ENCODE assay signal across 16 cellular contexts in genomic region chr7:44306608-44307007, GRCh38. TPM values are rescaled to one million over a fixed set of nuclear protein-coding genes. Genes with fewer than 3 reads are reported as not detected.
A peak's percentile ranks its signal among the peaks of the same experiment; 100 is the strongest.
DNase-seq lines count a peak whose midpoint lies in the region; ATAC-seq and TF ChIP-seq lines count a peak whose summit lies in the region.
"Had no signal": no experiment of that assay in that cellular context is flagged by ENCODE, and none has a peak within 500 bp of the region (broad histone marks: within the 10 kb centered on the region; RNA-seq: fewer than 3 reads in every experiment).

No MANE protein-coding gene starts in this region.

- TF ChIP-seq CTCF in H9 (conservative IDR thresholded peaks at IDR 0.05) (no peak), colonic mucosa (IDR thresholded peaks at IDR 0.05) (no peak), stomach (IDR thresholded peaks at IDR 0.05) (no peak)

- peaks cover 30% of the 10 kb centered on the region for H3K27me3 Mint-ChIP-seq in activated CD8-positive, alpha-beta memory T cell treated with anti-CD3 and anti-CD28 coated beads, Interleukin-2, amount 10 ng/mL, durations not matched to agents 7 days and 5 days
- H3K27me3 Mint-ChIP-seq in H9 (ENCODE audit: low read depth) = peaks cover 51% of the 10 kb centered on the region

- H3K4ac ChIP-seq in H9 (ENCODE audit: low read depth, low read length) = no peak overlapping the region

- peaks cover 8% of the 10 kb centered on the region; the same call in 1 of the 2 replicates for H3K27me3 ChIP-seq in H9 (ENCODE audit: insufficient read depth, low read length)
- H3K27me3 ChIP-seq in colonic mucosa = no peaks in the 10 kb centered on the region
- peaks cover 0 to 33% (median 14%) of the 10 kb centered on the region in 3 donors for H3K27me3 ChIP-seq in stomach

- H3K79me1 ChIP-seq in H9 (ENCODE audit: insufficient read depth, low read depth, low read length, poor library complexity, severe bottlenecking) = no peaks in the 10 kb centered on the region

- CTCF ChIA-PET in activated CD8-positive, alpha-beta memory T cell treated with anti-CD3 and anti-CD28 coated beads, Interleukin-2, amount 10 ng/mL, durations not matched to agents 7 days and 5 days (lab: Charles Lee) = no interaction called here

- DNase-seq in activated CD8-positive, alpha-beta memory T cell treated with anti-CD3 and anti-CD28 coated beads, Interleukin-2, amount 10 ng/mL, durations not matched to agents 7 days and 5 days = peak; percentile 30
- DNase-seq in activated CD8-positive, alpha-beta memory T cell treated with anti-CD3 and anti-CD28 coated beads, Interleukin-2, amount 50 U/mL, for 4 hours = no peak
- DNase-seq in H9 (no peak), colonic mucosa (peak; percentile 9), stomach (peak; percentile 7), cerebellar cortex (ENCODE audit: low spot score) (no peak), NCI-H2196 (lab: John Stamatoyannopoulos, UW; ENCODE audit: unreplicated experiment) (no peak), NCI-H510A treated with DMSO at 0.1 percent for 48 hours (lab: John Stamatoyannopoulos, UW) (no peak)
- DNase-seq: activated naive CD4-positive, alpha-beta T cell; NCI-H2227 treated with DMSO at 0.1 percent for 48 hours; stimulated activated CD4-positive, alpha-beta T cell treated with anti-CD3 and anti-CD28 coated beads, Interleukin-4, amount 100 ng/mL, for 1 hour; upper lobe of left lung had no signal

- H3K14ac ChIP-seq in H9 (ENCODE audit: insufficient read depth, low read length) = no peak overlapping the region

- H3K23me2 ChIP-seq in H9 (ENCODE audit: insufficient read length, low read depth, low read length, poor library complexity, severe bottlenecking) = peaks cover 4% of the 10 kb centered on the region

- H3K4me1 ChIP-seq in H9 (ENCODE audit: insufficient read depth, low read length) (no peaks in the 10 kb centered on the region), colonic mucosa (peaks cover 3% of the 10 kb centered on the region), stomach (peaks cover 0 to 12% (median 10%) of the 10 kb centered on the region in 4 donors)

- no peak overlapping the region for H3K4me2 ChIP-seq in H9 (ENCODE audit: insufficient read depth, insufficient read length, low read length)

- no peak overlapping the region for H2BK12ac ChIP-seq in H9 (ENCODE audit: insufficient read length, low read depth, low read length)

- no peaks in the 10 kb centered on the region for H3K9me3 Mint-ChIP-seq in activated CD8-positive, alpha-beta memory T cell treated with anti-CD3 and anti-CD28 coated beads, Interleukin-2, amount 10 ng/mL, durations not matched to agents 7 days and 5 days (ENCODE audit: low read depth)
- peaks cover 4 to 9% of the 10 kb centered on the region in 2 experiments; a peak in 3 of 5 replicates for H3K9me3 Mint-ChIP-seq in H9
- H3K9me3 Mint-ChIP-seq: T-helper 2 cell treated with Interferon-gamma antibody and Interleukin-4, amounts not matched to agents 5 μg/mL and 100 μg/mL, for 36 hours had no signal

- H3K4me3 ChIP-seq in colonic mucosa (no peak overlapping the region), stomach (no peak overlapping the region)
- H3K4me3 ChIP-seq: upper lobe of left lung had no signal

- H3K9me3 ChIP-seq in H9 (ENCODE audit: control insufficient read depth, low read depth, low read length) (no peaks in the 10 kb centered on the region), colonic mucosa (no peaks in the 10 kb centered on the region), stomach (peaks cover 0 to 3% (median 0%) of the 10 kb centered on the region in 4 donors)
- H3K9me3 ChIP-seq: upper lobe of left lung had no signal

- no peak overlapping the region for H3K27ac Mint-ChIP-seq in activated CD8-positive, alpha-beta memory T cell treated with anti-CD3 and anti-CD28 coated beads, Interleukin-2, amount 10 ng/mL, durations not matched to agents 7 days and 5 days
- no peak overlapping the region for H3K27ac Mint-ChIP-seq in H9
- H3K27ac Mint-ChIP-seq: T-helper 2 cell treated with Interferon-gamma antibody and Interleukin-4, amounts not matched to agents 5 μg/mL and 100 μg/mL, for 36 hours had no signal

- TF ChIP-seq POLR2A in stomach (IDR thresholded peaks at IDR 0.05) = no peak

- no peak overlapping the region for H3K56ac ChIP-seq in H9 (ENCODE audit: insufficient read length, low read depth, low read length)

- H4K8ac ChIP-seq in H9 (replicated peaks; ENCODE audit: insufficient read length, low read depth, low read length) = no peak overlapping the region

- H3K18ac ChIP-seq in H9 (ENCODE audit: insufficient read length, low read depth, low read length) = peak overlapping the region; percentile 32

- no peaks in the 10 kb centered on the region for H3K79me2 ChIP-seq in H9 (ENCODE audit: insufficient read depth, low read length)

- H2BK20ac ChIP-seq in H9 (ENCODE audit: low read depth, low read length, poor library complexity, severe bottlenecking) = no peak overlapping the region

- no peak overlapping the region for H3K9ac ChIP-seq in H9 (ENCODE audit: extremely low read depth, insufficient read length, low read length)
- H3K9ac ChIP-seq in colonic mucosa (ENCODE audit: low read depth in 2 of 2, low read length in 2 of 2) = no peak overlapping the region

- no peaks in the 10 kb centered on the region for H3K36me3 Mint-ChIP-seq in activated CD8-positive, alpha-beta memory T cell treated with anti-CD3 and anti-CD28 coated beads, Interleukin-2, amount 10 ng/mL, durations not matched to agents 7 days and 5 days
- no peaks in the 10 kb centered on the region; a peak in 1 of 7 replicates for H3K36me3 Mint-ChIP-seq in H9 (ENCODE audit: insufficient read depth in 1 of 3, low read depth in 3 of 3)

- H3T11ph ChIP-seq in H9 (ENCODE audit: low read length) = no peak overlapping the region

- no peak overlapping the region for H4K5ac ChIP-seq in H9 (ENCODE audit: insufficient read length, low read depth, low read length)

- WGBS in H9 (ENCODE audit: extremely low coverage, insufficient read length, low lambda C conversion rate) = no CpG with 5 or more reads among the region's 2 CpGs
- WGBS in stomach, 5 donors = 43 to 53% (median 47%) methylated on average over 2 of the region's 2 CpGs

- H2BK15ac ChIP-seq in H9 (ENCODE audit: low read depth, low read length) = no peak overlapping the region

- H3K36me3 ChIP-seq in colonic mucosa (no peaks in the 10 kb centered on the region), stomach (no peaks in the 10 kb centered on the region)
- H3K36me3 ChIP-seq: upper lobe of left lung had no signal

- no peak for ATAC-seq in activated CD8-positive, alpha-beta memory T cell treated with anti-CD3 and anti-CD28 coated beads, Interleukin-2, amount 10 ng/mL, durations not matched to agents 7 days and 5 days

- no peak overlapping the region for H2AFZ ChIP-seq in H9 (ENCODE audit: low read length)

- H4K20me1 ChIP-seq in H9 (ENCODE audit: control insufficient read depth, insufficient read depth, insufficient read length) = no peaks in the 10 kb centered on the region

- H3K4me1 Mint-ChIP-seq in activated CD8-positive, alpha-beta memory T cell treated with anti-CD3 and anti-CD28 coated beads, Interleukin-2, amount 10 ng/mL, durations not matched to agents 7 days and 5 days = peaks cover 14% of the 10 kb centered on the region
- H3K4me1 Mint-ChIP-seq in H9 = peaks cover 0 to 2% of the 10 kb centered on the region in 2 experiments; a peak in 1 of 4 replicates

- intact Hi-C loops in colonic mucosa (cut with DNase I) = no loop called here
- intact Hi-C loops in stomach (cut with DNase I; ENCODE audit: low total_unique reads) = loop anchor here (10.0 kb wide), 1 partner anchor 62 kb away; no protein-coding TSS in a partner anchor

- H3K27ac ChIP-seq in H9 (ENCODE audit: insufficient read length, low read depth, low read length) = no peak overlapping the region
- H3K27ac ChIP-seq in colonic mucosa = no peak overlapping the region
- no peak overlapping the region for H3K27ac ChIP-seq in stomach
- H3K27ac ChIP-seq: HL-60, upper lobe of left lung had no signal

- H2AK5ac ChIP-seq in H9 (ENCODE audit: insufficient read length, low read length) = no peak overlapping the region

- no peak overlapping the region for H4K91ac ChIP-seq in H9 (ENCODE audit: insufficient read length, low read depth, low read length)

- no peak overlapping the region for H3K4me3 Mint-ChIP-seq in activated CD8-positive, alpha-beta memory T cell treated with anti-CD3 and anti-CD28 coated beads, Interleukin-2, amount 10 ng/mL, durations not matched to agents 7 days and 5 days
- H3K4me3 Mint-ChIP-seq in H9 = no peak overlapping the region
- H3K4me3 Mint-ChIP-seq: T-helper 2 cell treated with Interferon-gamma antibody and Interleukin-4, amounts not matched to agents 5 μg/mL and 100 μg/mL, for 36 hours had no signal

- no peak overlapping the region for H2BK120ac ChIP-seq in H9 (ENCODE audit: low read depth, low read length, poor library complexity, severe bottlenecking)

- no peak overlapping the region for H2BK5ac ChIP-seq in H9 (ENCODE audit: insufficient read length, low read length)

- no peak for TF ChIP-seq EP300 in stomach (IDR thresholded peaks at IDR 0.05)

- no peak overlapping the region for H3K23ac ChIP-seq in H9 (ENCODE audit: insufficient read length, low read depth, low read length)

RNA-seq across cellular contexts. Expression of gene CAMK2B, which starts 18.8 kb away (rescaled TPM):
- under 1 TPM in 1 of 2 experiments, not detected in 1; 0.63 TPM for total RNA-seq in activated CD8-positive, alpha-beta memory T cell treated with anti-CD3 and anti-CD28 coated beads, Interleukin-2, amount 10 ng/mL, durations not matched to agents 7 days and 5 days
- 0.17 and 0.24 TPM in 2 replicates for total RNA-seq in H9 (2021)
- under 1 TPM; 0.42 to 0.80 TPM for total RNA-seq in colonic mucosa
- total RNA-seq in stomach = 1 to 10 TPM in 2 of 5 donors, under 1 TPM in 1, not detected in 2; 0.92 to 7.6 (median 4.6) TPM
- polyA plus RNA-seq in stomach = 10 to 100 TPM in 1 of 3 donors, 1 to 10 TPM in 2; 2.9 to 28.4 (median 6.2) TPM
- total RNA-seq: Calu3 had no signal
- polyA plus RNA-seq: AG04450 had no signal

Comparison
In these comparisons a context has a peak if more than half of its experiments do, and no peak if none do; other contexts are left out.
1. DNase-seq: peak in activated CD8-positive, alpha-beta memory T cell treated with anti-CD3 and anti-CD28 coated beads, Interleukin-2, amount 10 ng/mL, durations not matched to agents 7 days and 5 days (single experiment), colonic mucosa (single experiment) and stomach (single experiment); none in activated CD8-positive, alpha-beta memory T cell treated with anti-CD3 and anti-CD28 coated beads, Interleukin-2, amount 50 U/mL, for 4 hours (single experiment), H9 (single experiment), cerebellar cortex (single experiment), NCI-H2196 (single experiment) and NCI-H510A treated with DMSO at 0.1 percent for 48 hours (single experiment).